ENCODE assay signal across 17 cellular contexts in genomic region chr16:85363427-85363826, GRCh38.
DNase-seq lines count a peak whose midpoint lies in the region; ATAC-seq and TF ChIP-seq lines count a peak whose summit lies in the region.
"Had no signal": no experiment of that assay in that cellular context is flagged by ENCODE, and none has a peak within 500 bp of the region (broad histone marks: within the 10 kb centered on the region; RNA-seq: fewer than 3 reads in every experiment).

No MANE protein-coding gene starts in this region.

- H3K36me3 ChIP-seq in cardiac muscle cell: no peaks in the 10 kb centered on the region
- H3K36me3 ChIP-seq in brain microvascular endothelial cell (replicated peaks): no peaks in the 10 kb centered on the region
- H3K36me3 ChIP-seq in CD4-positive, alpha-beta memory T cell (ENCODE audit: insufficient read depth, low read length): no peaks in the 10 kb centered on the region

- peak overlapping the region; percentile 95 for H3K27ac Mint-ChIP-seq in osteocyte (ENCODE audit: unreplicated experiment)
- H3K27ac Mint-ChIP-seq in CD4-positive, alpha-beta memory T cell: no peak overlapping the region
- H3K27ac Mint-ChIP-seq: CD4-positive, alpha-beta T cell had no signal

- H3K4me3 Mint-ChIP-seq in osteocyte (ENCODE audit: unreplicated experiment): no peak overlapping the region
- no peak overlapping the region for H3K4me3 Mint-ChIP-seq in CD4-positive, alpha-beta memory T cell
- H3K4me3 Mint-ChIP-seq: CD4-positive, alpha-beta T cell had no signal

- no peaks in the 10 kb centered on the region for H3K27me3 Mint-ChIP-seq in osteocyte (ENCODE audit: unreplicated experiment)
- H3K27me3 Mint-ChIP-seq in CD4-positive, alpha-beta memory T cell: peaks cover 6 to 11% of the 10 kb centered on the region in 2 donors

- H3K27me3 ChIP-seq in cardiac muscle cell (no peaks in the 10 kb centered on the region), brain microvascular endothelial cell (replicated peaks) (no peaks in the 10 kb centered on the region)
- no peaks in the 10 kb centered on the region for H3K27me3 ChIP-seq in CD4-positive, alpha-beta memory T cell (ENCODE audit: insufficient read depth, low read length)

- CTCF ChIA-PET in CD4-positive, alpha-beta memory T cell (lab: Charles Lee; ENCODE audit: partially characterized antibody): no interaction called here

- intact Hi-C loops in Right ventricle myocardium inferior (cut with DNase I): no loop called here
- intact Hi-C loops in CD4-positive, alpha-beta memory T cell (cut with micrococcal nuclease): no loop called here

- POLR2A ChIA-PET in CD4-positive, alpha-beta memory T cell (lab: Charles Lee; ENCODE audit: partially characterized antibody): no interaction called here

- no peak overlapping the region for H3K4me3 ChIP-seq in cardiac muscle cell
- no peak overlapping the region for H3K4me3 ChIP-seq in brain microvascular endothelial cell (ENCODE audit: low read depth, low read length)
- H3K4me3 ChIP-seq in CD4-positive, alpha-beta memory T cell (ENCODE audit: low read length in 2 of 2): no peak overlapping the region

- no peaks in the 10 kb centered on the region for H3K9me3 ChIP-seq in cardiac muscle cell (ENCODE audit: low read depth)
- no peaks in the 10 kb centered on the region for H3K9me3 ChIP-seq in CD4-positive, alpha-beta memory T cell (ENCODE audit: control insufficient read depth in 1 of 2, low read length in 2 of 2)

- peaks cover 77% of the 10 kb centered on the region for H3K4me1 Mint-ChIP-seq in osteocyte (ENCODE audit: unreplicated experiment)
- peaks cover 0 to 3% (median 0%) of the 10 kb centered on the region in 4 donors for H3K4me1 Mint-ChIP-seq in CD4-positive, alpha-beta memory T cell

- no peaks in the 10 kb centered on the region for H3K9me3 Mint-ChIP-seq in osteocyte (ENCODE audit: unreplicated experiment)
- no peaks in the 10 kb centered on the region for H3K9me3 Mint-ChIP-seq in CD4-positive, alpha-beta memory T cell
- H3K9me3 Mint-ChIP-seq: CD4-positive, alpha-beta T cell had no signal

- DNase-seq in cardiac muscle cell (ENCODE audit: low read depth in 1 of 2, low spot score in 1 of 2) (no peak), Right ventricle myocardium inferior (ENCODE audit: missing footprints) (no peak), brain microvascular endothelial cell (peak; percentile 52), osteocyte (ENCODE audit: extremely low spot score, unreplicated experiment) (no peak)
- DNase-seq in activated CD8-positive, alpha-beta memory T cell treated with anti-CD3 and anti-CD28 coated beads for 24 hours: no peak
- DNase-seq in CD4-positive, alpha-beta memory T cell: no peak
- DNase-seq: CD4-positive, alpha-beta T cell; DMS79; GOT3; NCI-H1105; NCI-H1694 treated with DMSO at 0.1 percent for 48 hours; NCI-H345; SHP77 had no signal

- ATAC-seq in Right ventricle myocardium inferior (no peak), GM21529 (IDR thresholded peaks at IDR 0.05; ENCODE audit: unreplicated experiment) (no peak), HG02840 (IDR thresholded peaks at IDR 0.05; ENCODE audit: low FRiP score, unreplicated experiment) (no peak)

- H3K36me3 Mint-ChIP-seq in osteocyte (ENCODE audit: unreplicated experiment): no peaks in the 10 kb centered on the region
- H3K36me3 Mint-ChIP-seq in CD4-positive, alpha-beta memory T cell: no peaks in the 10 kb centered on the region

- in situ Hi-C loops in brain microvascular endothelial cell (cut with HindIII; ENCODE audit: low pct_ligation_motif_present, low sequenced_read_pairs): no loop called here

- TF ChIP-seq CTCF in cardiac muscle cell (IDR thresholded peaks at IDR 0.05; ENCODE audit: low read depth, low read length) (peak; percentile 2), brain microvascular endothelial cell (IDR thresholded peaks at IDR 0.05; ENCODE audit: low read depth, low read length, missing control alignments) (peak; percentile 36), osteocyte (IDR thresholded peaks at IDR 0.05) (peak; percentile 39)

- peaks cover 18% of the 10 kb centered on the region for H3K4me1 ChIP-seq in cardiac muscle cell (ENCODE audit: low read depth)
- no peaks in the 10 kb centered on the region for H3K4me1 ChIP-seq in CD4-positive, alpha-beta memory T cell (ENCODE audit: insufficient read depth, low read length)

- H3K27ac ChIP-seq in cardiac muscle cell (no peak overlapping the region), brain microvascular endothelial cell (peak overlapping the region; percentile 98)
- H3K27ac ChIP-seq in CD4-positive, alpha-beta memory T cell (ENCODE audit: low read depth, low read length): no peak overlapping the region
- H3K27ac ChIP-seq: 22Rv1, KMS-11 had no signal
